Comparison of ENCODE assay signal across 14 cellular contexts in the genomic region with DNA sequence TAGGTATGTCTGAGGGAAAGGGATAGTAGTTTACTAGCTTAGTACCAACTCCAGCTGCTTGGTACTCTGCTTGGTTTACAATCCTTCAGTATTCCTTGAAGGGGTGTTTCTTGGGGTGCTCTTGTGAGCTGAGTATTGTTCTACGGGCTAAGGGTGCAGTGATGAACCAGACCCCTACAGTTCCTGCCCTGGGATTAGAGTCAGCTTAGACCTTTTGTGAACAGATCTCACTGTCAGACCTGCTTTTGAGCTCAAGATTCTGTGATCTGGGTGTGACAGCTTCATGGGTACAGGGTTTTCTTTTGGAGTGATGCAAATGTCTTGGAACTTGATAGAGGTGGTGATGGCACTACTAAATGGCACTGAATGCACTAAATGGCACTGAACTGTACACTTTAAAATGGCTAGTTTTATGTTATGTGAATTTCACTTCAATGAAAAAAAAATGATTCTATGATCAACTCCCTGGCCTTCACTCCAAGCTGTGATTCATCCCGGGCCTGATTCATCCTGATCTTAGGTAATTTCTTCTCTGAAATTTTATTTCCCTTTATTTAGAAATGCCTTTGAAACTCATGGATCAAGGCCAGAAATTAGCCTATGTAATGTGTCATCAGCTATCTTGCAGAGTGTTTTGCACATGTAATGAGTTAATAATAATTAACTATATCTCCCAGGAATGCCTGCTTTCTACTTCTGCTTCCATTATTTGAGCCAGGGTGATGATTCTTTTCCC.
DNase-seq lines count a peak whose midpoint lies in the region; ATAC-seq and TF ChIP-seq lines count a peak whose summit lies in the region.
"Had no signal": no experiment of that assay in that cellular context is flagged by ENCODE, and none has a peak within 500 bp of the region (broad histone marks: within the 10 kb centered on the region; RNA-seq: fewer than 3 reads in every experiment).

No MANE protein-coding gene starts in this region.

- H3K27me3 ChIP-seq in adrenal gland, result no peaks in the 10 kb centered on the region
- H3K27me3 ChIP-seq: esophagus squamous epithelium had no signal

- peaks cover 5 to 15% of the 10 kb centered on the region in 2 donors for H3K4me1 ChIP-seq in adrenal gland (replicated peaks in 1 of 2)

- H3K9me3 ChIP-seq in adrenal gland (replicated peaks in 1 of 3), result no peaks in the 10 kb centered on the region
- H3K9me3 ChIP-seq: esophagus squamous epithelium had no signal

- 46 to 63% (median 53%) methylated on average over 2 of the region's 2 CpGs for WGBS in adrenal gland, 4 donors

- DNase-seq in HPDE6-E6E7 (ENCODE audit: extremely low spot score) (peak; percentile 11), adrenal gland (peak in 6 of 7 donors; percentile 52 to 74 (median 66)), fibroblast of pulmonary artery (ENCODE audit: low read depth) (peak; percentile 51), stromal cell of bone marrow (ENCODE audit: low read depth) (peak; percentile 26), KG1 (lab: John Stamatoyannopoulos, UW) (no peak), HK-2 (ENCODE audit: unreplicated experiment) (no peak)
- DNase-seq: aorta; esophagus squamous epithelium; NCI-H1092 treated with DMSO at 0.1 percent for 48 hours; NCI-H2171 treated with DMSO at 0.1 percent for 48 hours; stimulated activated CD4-positive, alpha-beta T cell treated with anti-CD3 and anti-CD28 coated beads, Interleukin-15, amount 100 ng/mL, for 24 hours; stimulated activated naive CD8-positive, alpha-beta T cell treated with anti-CD3 and anti-CD28 coated beads, Interleukin-15, Interleukin-2, amounts not matched to agents 100 U/mL and 50 U/mL, for 24 hours had no signal

- peak overlapping the region in 4 of 5 donors; percentile 66 to 89 (median 77) for H3K27ac ChIP-seq in adrenal gland
- H3K27ac ChIP-seq: C4-2B, esophagus squamous epithelium had no signal

- intact Hi-C loops in adrenal gland (cut with DNase I), result loop anchor here in 1 of 2 donors (10.0 kb wide), 1 partner anchor 216 kb away; no protein-coding TSS in a partner anchor

- no peak for ATAC-seq in HG02798 (IDR thresholded peaks at IDR 0.05; ENCODE audit: poor library complexity, unreplicated experiment)
- ATAC-seq: stimulated activated naive CD8-positive, alpha-beta T cell treated with anti-CD3 and anti-CD28 coated beads, Interleukin-15, Interleukin-2, amounts not matched to agents 100 U/mL and 50 U/mL, for 24 hours had no signal

- H3K36me3 ChIP-seq in adrenal gland (replicated peaks in 1 of 2), result no peaks in the 10 kb centered on the region
- H3K36me3 ChIP-seq: esophagus squamous epithelium had no signal

- TF ChIP-seq POLR2A in adrenal gland (IDR thresholded peaks at IDR 0.05), result no peak

- no peak overlapping the region for H3K4me3 ChIP-seq in adrenal gland
- H3K4me3 ChIP-seq in fibroblast of pulmonary artery (replicated peaks; ENCODE audit: low read depth, low read length), result no peak overlapping the region
- H3K4me3 ChIP-seq: esophagus squamous epithelium had no signal

- no peak for TF ChIP-seq CTCF in adrenal gland (IDR thresholded peaks at IDR 0.05)
- TF ChIP-seq CTCF in fibroblast of pulmonary artery (IDR thresholded peaks at IDR 0.05; ENCODE audit: low read length, missing control alignments), result no peak

Comparison
In these comparisons a context has a peak if more than half of its experiments do, and no peak if none do; other contexts are left out.
1. DNase-seq: peak in HPDE6-E6E7 (single experiment), adrenal gland (6 of 7), fibroblast of pulmonary artery (single experiment) and stromal cell of bone marrow (single experiment); none in KG1 (single experiment) and HK-2 (single experiment).